8 cellular contexts compared by ENCODE assay signal in the genomic region with DNA sequence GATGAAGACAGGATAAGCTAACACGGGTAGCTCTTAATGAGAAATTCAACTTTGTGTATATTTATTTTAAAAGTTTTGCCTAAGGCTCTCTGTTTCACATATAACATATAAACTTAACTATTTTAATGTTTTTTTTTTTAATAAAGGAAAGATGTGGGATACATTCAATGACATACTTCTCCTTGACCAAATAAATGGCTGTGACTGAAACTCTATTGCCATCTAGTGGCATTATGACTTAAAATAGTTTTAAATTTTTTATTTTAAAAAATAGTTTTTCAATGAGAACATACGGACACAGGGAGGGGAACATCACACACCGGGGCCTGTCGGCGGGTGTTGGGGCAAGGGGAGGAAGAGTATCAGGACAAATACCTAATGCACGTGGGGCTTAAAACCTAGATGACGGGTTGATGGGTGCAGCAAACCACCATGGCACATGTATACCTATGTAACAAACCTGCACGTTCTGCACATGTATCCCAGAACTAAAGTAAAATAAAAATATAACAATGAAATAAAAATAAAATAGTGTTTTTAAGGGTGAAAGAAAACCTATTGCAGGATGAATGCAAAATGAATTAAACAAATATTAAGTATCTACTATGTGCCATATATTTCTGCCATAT.
DNase-seq lines count a peak whose midpoint lies in the region; ATAC-seq and TF ChIP-seq lines count a peak whose summit lies in the region.

No MANE protein-coding gene starts in this region.

- no peak overlapping the region for H3K27ac Mint-ChIP-seq in Calu3 (ENCODE audit: unreplicated experiment)
- H3K27ac Mint-ChIP-seq in stimulated activated memory B cell treated with anti-CD40 and anti-IgM and Interleukin-4, amounts not matched to agents 10 μg/mL and 1 μg/mL and 100 μg/mL, for 72 hours = no peak overlapping the region

- CTCF ChIA-PET in Calu3 (lab: Charles Lee) = interaction anchor here (0.7 to 1.5 kb wide), 3 partner anchors 8 to 269 kb away, joined by 3 to 5 read pairs (median 4); no protein-coding TSS in a partner anchor

- H3K9me3 Mint-ChIP-seq in Calu3 (ENCODE audit: low read depth, unreplicated experiment) = no peaks in the 10 kb centered on the region
- no peaks in the 10 kb centered on the region for H3K9me3 Mint-ChIP-seq in stimulated activated memory B cell treated with anti-CD40 and anti-IgM and Interleukin-4, amounts not matched to agents 10 μg/mL and 1 μg/mL and 100 μg/mL, for 72 hours

- H3K4me3 Mint-ChIP-seq in Calu3 (ENCODE audit: low read depth, unreplicated experiment) = no peak overlapping the region
- no peak overlapping the region for H3K4me3 Mint-ChIP-seq in stimulated activated memory B cell treated with anti-CD40 and anti-IgM and Interleukin-4, amounts not matched to agents 10 μg/mL and 1 μg/mL and 100 μg/mL, for 72 hours

- H3K36me3 ChIP-seq in mucosa of descending colon (ENCODE audit: low read depth) = no peaks in the 10 kb centered on the region

- H3K27me3 Mint-ChIP-seq in Calu3 (ENCODE audit: unreplicated experiment) = no peaks in the 10 kb centered on the region
- H3K27me3 Mint-ChIP-seq in stimulated activated memory B cell treated with anti-CD40 and anti-IgM and Interleukin-4, amounts not matched to agents 10 μg/mL and 1 μg/mL and 100 μg/mL, for 72 hours = no peaks in the 10 kb centered on the region

- peak; percentile 3 for DNase-seq in Calu3
- DNase-seq in LHCN-M2 (ENCODE audit: low read depth) = peak; percentile 53
- peak; percentile 8 for DNase-seq in hepatic stellate cell (ENCODE audit: low spot score)
- no peak for DNase-seq in mucosa of descending colon

- intact Hi-C loops in Calu3 (cut with micrococcal nuclease; ENCODE audit: unreplicated experiment) = loop anchor here (1.0 kb wide), 1 partner anchor 270 kb away; no protein-coding TSS in a partner anchor
- intact Hi-C loops in mucosa of descending colon (cut with DNase I, micrococcal nuclease) = loop anchor here in 1 of 2 donors (10.0 kb wide), 1 partner anchor 268 kb away; no protein-coding TSS in a partner anchor

- no peaks in the 10 kb centered on the region for H3K9me3 ChIP-seq in mucosa of descending colon

- H3K4me1 ChIP-seq in mucosa of descending colon (ENCODE audit: low read depth) = no peaks in the 10 kb centered on the region

- H3K4me1 Mint-ChIP-seq in Calu3 (ENCODE audit: low read depth, unreplicated experiment) = no peaks in the 10 kb centered on the region
- H3K4me1 Mint-ChIP-seq in stimulated activated memory B cell treated with anti-CD40 and anti-IgM and Interleukin-4, amounts not matched to agents 10 μg/mL and 1 μg/mL and 100 μg/mL, for 72 hours = no peaks in the 10 kb centered on the region

- no TSS peak for BruUV-seq in Calu3 (replicated peaks; lab: Mats Ljungman, UMichigan)

- TF ChIP-seq CTCF in Calu3 (IDR thresholded peaks at IDR 0.05; ENCODE audit: unreplicated experiment) = peak; percentile 48
- no peak for TF ChIP-seq CTCF in mucosa of descending colon (IDR thresholded peaks at IDR 0.05)

- no peak overlapping the region for H3K4me3 ChIP-seq in mucosa of descending colon

- no peaks in the 10 kb centered on the region for H3K36me3 Mint-ChIP-seq in Calu3 (ENCODE audit: insufficient read depth, unreplicated experiment)
- H3K36me3 Mint-ChIP-seq in stimulated activated memory B cell treated with anti-CD40 and anti-IgM and Interleukin-4, amounts not matched to agents 10 μg/mL and 1 μg/mL and 100 μg/mL, for 72 hours = peaks cover 17% of the 10 kb centered on the region

- peak; percentile 87 for ATAC-seq in SK-N-SH treated with all-trans-retinoic acid at 6 μM for 48 hours
- no peak for ATAC-seq in mucosa of descending colon
- no peak for ATAC-seq in HG03439 (IDR thresholded peaks at IDR 0.05; ENCODE audit: unreplicated experiment)
- no peak for ATAC-seq in GM18861 (IDR thresholded peaks at IDR 0.05; ENCODE audit: unreplicated experiment)
- no peak for ATAC-seq in stimulated activated memory B cell treated with anti-CD40 and anti-IgM and Interleukin-4, amounts not matched to agents 10 μg/mL and 1 μg/mL and 100 μg/mL, for 72 hours

TF ChIP-seq in SK-N-SH treated with all-trans-retinoic acid at 6 μM for 48 hours, 23 proteins besides CTCF, POLR2A, EP300 and RAD21:
- TF ChIP-seq TCF4 (CRISPR knock-in tag; IDR thresholded peaks at IDR 0.05; ENCODE audit: borderline replicate concordance) (no peak), ZFP30 (CRISPR knock-in tag; IDR thresholded peaks at IDR 0.05) (no peak), PPARA (CRISPR knock-in tag; IDR thresholded peaks at IDR 0.05; ENCODE audit: borderline replicate concordance) (no peak), TSHZ2 (CRISPR knock-in tag; IDR thresholded peaks at IDR 0.05) (no peak), GLIS3 (CRISPR knock-in tag; IDR thresholded peaks at IDR 0.05) (no peak)

Comparison
In these comparisons a context has a peak if more than half of its experiments do, and no peak if none do; other contexts are left out.
1. DNase-seq: peak in Calu3 (single experiment), LHCN-M2 (single experiment) and hepatic stellate cell (single experiment); none in mucosa of descending colon (0 of 3).